Comparison of ENCODE assay signal across 1 cellular context in the genomic region with DNA sequence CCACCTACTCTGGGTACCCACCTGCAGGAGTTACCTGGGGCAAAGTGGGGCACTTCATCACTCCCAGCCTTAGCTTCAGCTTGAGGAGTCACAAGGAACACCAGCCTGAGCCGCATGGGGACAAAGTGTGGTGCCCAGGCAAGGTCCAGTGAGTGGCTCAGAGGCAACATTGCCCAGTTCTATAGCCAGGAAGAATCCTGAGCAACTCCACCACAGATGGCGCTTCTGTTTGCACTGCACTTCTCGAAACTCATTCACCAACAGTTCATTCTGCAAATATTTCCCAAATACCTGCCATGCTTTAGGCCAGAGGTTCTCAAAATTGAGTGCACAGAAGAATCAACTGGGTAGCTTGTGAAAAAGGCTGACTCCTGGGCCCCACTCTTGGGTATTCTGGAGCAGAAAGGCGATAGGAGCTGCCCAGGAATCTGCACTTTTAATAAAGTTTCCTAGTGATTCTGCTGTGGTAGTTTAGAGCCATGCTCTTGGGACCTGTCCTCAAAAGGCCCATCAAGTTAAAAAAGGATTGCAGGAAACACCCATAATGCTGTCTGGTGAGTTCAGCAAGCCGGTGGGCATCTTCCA.
A peak's percentile ranks its signal among the peaks of the same experiment; 100 is the strongest.
TF ChIP-seq lines count a peak whose summit lies in the region.

No MANE protein-coding gene starts in this region.

TF ChIP-seq in HepG2, 621 proteins besides CTCF, POLR2A, EP300 and RAD21 (continued from another document and continues in another):
- TF ChIP-seq, protein P1, sequence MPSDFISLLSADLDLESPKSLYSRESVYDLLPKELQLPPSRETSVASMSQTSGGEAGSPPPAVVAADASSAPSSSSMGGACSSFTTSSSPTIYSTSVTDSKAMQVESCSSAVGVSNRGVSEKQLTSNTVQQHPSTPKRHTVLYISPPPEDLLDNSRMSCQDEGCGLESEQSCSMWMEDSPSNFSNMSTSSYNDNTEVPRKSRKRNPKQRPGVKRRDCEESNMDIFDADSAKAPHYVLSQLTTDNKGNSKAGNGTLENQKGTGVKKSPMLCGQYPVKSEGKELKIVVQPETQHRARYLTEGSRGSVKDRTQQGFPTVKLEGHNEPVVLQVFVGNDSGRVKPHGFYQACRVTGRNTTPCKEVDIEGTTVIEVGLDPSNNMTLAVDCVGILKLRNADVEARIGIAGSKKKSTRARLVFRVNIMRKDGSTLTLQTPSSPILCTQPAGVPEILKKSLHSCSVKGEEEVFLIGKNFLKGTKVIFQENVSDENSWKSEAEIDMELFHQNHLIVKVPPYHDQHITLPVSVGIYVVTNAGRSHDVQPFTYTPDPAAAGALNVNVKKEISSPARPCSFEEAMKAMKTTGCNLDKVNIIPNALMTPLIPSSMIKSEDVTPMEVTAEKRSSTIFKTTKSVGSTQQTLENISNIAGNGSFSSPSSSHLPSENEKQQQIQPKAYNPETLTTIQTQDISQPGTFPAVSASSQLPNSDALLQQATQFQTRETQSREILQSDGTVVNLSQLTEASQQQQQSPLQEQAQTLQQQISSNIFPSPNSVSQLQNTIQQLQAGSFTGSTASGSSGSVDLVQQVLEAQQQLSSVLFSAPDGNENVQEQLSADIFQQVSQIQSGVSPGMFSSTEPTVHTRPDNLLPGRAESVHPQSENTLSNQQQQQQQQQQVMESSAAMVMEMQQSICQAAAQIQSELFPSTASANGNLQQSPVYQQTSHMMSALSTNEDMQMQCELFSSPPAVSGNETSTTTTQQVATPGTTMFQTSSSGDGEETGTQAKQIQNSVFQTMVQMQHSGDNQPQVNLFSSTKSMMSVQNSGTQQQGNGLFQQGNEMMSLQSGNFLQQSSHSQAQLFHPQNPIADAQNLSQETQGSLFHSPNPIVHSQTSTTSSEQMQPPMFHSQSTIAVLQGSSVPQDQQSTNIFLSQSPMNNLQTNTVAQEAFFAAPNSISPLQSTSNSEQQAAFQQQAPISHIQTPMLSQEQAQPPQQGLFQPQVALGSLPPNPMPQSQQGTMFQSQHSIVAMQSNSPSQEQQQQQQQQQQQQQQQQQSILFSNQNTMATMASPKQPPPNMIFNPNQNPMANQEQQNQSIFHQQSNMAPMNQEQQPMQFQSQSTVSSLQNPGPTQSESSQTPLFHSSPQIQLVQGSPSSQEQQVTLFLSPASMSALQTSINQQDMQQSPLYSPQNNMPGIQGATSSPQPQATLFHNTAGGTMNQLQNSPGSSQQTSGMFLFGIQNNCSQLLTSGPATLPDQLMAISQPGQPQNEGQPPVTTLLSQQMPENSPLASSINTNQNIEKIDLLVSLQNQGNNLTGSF (CRISPR knock-in tag; IDR thresholded peaks at IDR 0.05): no peak
- no peak for TF ChIP-seq SAFB2 (CRISPR knock-in tag; IDR thresholded peaks at IDR 0.05; ENCODE audit: borderline replicate concordance, low read depth)
- TF ChIP-seq SOX6 (IDR thresholded peaks at IDR 0.05): no peak
- TF ChIP-seq SOX6 (CRISPR knock-in tag; IDR thresholded peaks at IDR 0.05): peak; percentile 41; the same call in 1 of the 2 replicates
- no peak for TF ChIP-seq ADNP (CRISPR knock-in tag; IDR thresholded peaks at IDR 0.05)
- TF ChIP-seq MBNL3 (CRISPR knock-in tag; conservative IDR thresholded peaks at IDR 0.05): no peak
- TF ChIP-seq, protein P2, sequence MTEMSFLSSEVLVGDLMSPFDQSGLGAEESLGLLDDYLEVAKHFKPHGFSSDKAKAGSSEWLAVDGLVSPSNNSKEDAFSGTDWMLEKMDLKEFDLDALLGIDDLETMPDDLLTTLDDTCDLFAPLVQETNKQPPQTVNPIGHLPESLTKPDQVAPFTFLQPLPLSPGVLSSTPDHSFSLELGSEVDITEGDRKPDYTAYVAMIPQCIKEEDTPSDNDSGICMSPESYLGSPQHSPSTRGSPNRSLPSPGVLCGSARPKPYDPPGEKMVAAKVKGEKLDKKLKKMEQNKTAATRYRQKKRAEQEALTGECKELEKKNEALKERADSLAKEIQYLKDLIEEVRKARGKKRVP (CRISPR knock-in tag; IDR thresholded peaks at IDR 0.05): no peak
- TF ChIP-seq, protein P3, sequence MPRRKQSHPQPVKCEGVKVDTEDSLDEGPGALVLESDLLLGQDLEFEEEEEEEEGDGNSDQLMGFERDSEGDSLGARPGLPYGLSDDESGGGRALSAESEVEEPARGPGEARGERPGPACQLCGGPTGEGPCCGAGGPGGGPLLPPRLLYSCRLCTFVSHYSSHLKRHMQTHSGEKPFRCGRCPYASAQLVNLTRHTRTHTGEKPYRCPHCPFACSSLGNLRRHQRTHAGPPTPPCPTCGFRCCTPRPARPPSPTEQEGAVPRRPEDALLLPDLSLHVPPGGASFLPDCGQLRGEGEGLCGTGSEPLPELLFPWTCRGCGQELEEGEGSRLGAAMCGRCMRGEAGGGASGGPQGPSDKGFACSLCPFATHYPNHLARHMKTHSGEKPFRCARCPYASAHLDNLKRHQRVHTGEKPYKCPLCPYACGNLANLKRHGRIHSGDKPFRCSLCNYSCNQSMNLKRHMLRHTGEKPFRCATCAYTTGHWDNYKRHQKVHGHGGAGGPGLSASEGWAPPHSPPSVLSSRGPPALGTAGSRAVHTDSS (CRISPR knock-in tag; conservative IDR thresholded peaks at IDR 0.05): no peak
- TF ChIP-seq ZBTB20 (CRISPR knock-in tag; IDR thresholded peaks at IDR 0.05; ENCODE audit: borderline replicate concordance, low read depth): no peak
- TF ChIP-seq, protein P4, sequence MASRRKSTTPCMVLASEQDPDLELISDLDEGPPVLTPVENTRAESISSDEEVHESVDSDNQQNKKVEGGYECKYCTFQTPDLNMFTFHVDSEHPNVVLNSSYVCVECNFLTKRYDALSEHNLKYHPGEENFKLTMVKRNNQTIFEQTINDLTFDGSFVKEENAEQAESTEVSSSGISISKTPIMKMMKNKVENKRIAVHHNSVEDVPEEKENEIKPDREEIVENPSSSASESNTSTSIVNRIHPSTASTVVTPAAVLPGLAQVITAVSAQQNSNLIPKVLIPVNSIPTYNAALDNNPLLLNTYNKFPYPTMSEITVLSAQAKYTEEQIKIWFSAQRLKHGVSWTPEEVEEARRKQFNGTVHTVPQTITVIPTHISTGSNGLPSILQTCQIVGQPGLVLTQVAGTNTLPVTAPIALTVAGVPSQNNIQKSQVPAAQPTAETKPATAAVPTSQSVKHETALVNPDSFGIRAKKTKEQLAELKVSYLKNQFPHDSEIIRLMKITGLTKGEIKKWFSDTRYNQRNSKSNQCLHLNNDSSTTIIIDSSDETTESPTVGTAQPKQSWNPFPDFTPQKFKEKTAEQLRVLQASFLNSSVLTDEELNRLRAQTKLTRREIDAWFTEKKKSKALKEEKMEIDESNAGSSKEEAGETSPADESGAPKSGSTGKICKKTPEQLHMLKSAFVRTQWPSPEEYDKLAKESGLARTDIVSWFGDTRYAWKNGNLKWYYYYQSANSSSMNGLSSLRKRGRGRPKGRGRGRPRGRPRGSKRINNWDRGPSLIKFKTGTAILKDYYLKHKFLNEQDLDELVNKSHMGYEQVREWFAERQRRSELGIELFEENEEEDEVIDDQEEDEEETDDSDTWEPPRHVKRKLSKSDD (CRISPR knock-in tag; IDR thresholded peaks at IDR 0.05; ENCODE audit: low read depth): no peak
- TF ChIP-seq, protein P5, sequence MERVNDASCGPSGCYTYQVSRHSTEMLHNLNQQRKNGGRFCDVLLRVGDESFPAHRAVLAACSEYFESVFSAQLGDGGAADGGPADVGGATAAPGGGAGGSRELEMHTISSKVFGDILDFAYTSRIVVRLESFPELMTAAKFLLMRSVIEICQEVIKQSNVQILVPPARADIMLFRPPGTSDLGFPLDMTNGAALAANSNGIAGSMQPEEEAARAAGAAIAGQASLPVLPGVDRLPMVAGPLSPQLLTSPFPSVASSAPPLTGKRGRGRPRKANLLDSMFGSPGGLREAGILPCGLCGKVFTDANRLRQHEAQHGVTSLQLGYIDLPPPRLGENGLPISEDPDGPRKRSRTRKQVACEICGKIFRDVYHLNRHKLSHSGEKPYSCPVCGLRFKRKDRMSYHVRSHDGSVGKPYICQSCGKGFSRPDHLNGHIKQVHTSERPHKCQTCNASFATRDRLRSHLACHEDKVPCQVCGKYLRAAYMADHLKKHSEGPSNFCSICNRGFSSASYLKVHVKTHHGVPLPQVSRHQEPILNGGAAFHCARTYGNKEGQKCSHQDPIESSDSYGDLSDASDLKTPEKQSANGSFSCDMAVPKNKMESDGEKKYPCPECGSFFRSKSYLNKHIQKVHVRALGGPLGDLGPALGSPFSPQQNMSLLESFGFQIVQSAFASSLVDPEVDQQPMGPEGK (CRISPR knock-in tag; IDR thresholded peaks at IDR 0.05): 0 out of 2 replicates have a peak, but pooled peaks have one; percentile 11
- TF ChIP-seq ZNF878 (CRISPR knock-in tag; IDR thresholded peaks at IDR 0.05): 0 out of 2 replicates have a peak, but pooled peaks have one; percentile 37
- no peak for TF ChIP-seq FOXM1 (CRISPR knock-in tag; IDR thresholded peaks at IDR 0.05)
- TF ChIP-seq TCF12 (IDR thresholded peaks at IDR 0.05): no peak
- TF ChIP-seq TCF12 (CRISPR knock-in tag; IDR thresholded peaks at IDR 0.05): no peak
- TF ChIP-seq MAFG (CRISPR knock-in tag; IDR thresholded peaks at IDR 0.05): no peak
- no peak for TF ChIP-seq ZNF274 (CRISPR knock-in tag; IDR thresholded peaks at IDR 0.05)
- no peak for TF ChIP-seq ZNF564 (CRISPR knock-in tag; IDR thresholded peaks at IDR 0.05)
- no peak for TF ChIP-seq PHF20 (CRISPR knock-in tag; IDR thresholded peaks at IDR 0.05)
- no peak for TF ChIP-seq PCBP2 (optimal IDR thresholded peaks at IDR 0.05; ENCODE audit: low read depth, low read length, poor library complexity, severe bottlenecking)
- TF ChIP-seq ZNF782 (CRISPR knock-in tag; IDR thresholded peaks at IDR 0.05; ENCODE audit: borderline replicate concordance): no peak
- TF ChIP-seq NKX3-1 (CRISPR knock-in tag; IDR thresholded peaks at IDR 0.05): no peak
- TF ChIP-seq ZNF713 (CRISPR knock-in tag; IDR thresholded peaks at IDR 0.05): no peak
- TF ChIP-seq, protein P6, sequence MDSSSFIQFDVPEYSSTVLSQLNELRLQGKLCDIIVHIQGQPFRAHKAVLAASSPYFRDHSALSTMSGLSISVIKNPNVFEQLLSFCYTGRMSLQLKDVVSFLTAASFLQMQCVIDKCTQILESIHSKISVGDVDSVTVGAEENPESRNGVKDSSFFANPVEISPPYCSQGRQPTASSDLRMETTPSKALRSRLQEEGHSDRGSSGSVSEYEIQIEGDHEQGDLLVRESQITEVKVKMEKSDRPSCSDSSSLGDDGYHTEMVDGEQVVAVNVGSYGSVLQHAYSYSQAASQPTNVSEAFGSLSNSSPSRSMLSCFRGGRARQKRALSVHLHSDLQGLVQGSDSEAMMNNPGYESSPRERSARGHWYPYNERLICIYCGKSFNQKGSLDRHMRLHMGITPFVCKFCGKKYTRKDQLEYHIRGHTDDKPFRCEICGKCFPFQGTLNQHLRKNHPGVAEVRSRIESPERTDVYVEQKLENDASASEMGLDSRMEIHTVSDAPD (CRISPR knock-in tag; IDR thresholded peaks at IDR 0.05): 0 out of 2 replicates have a peak, but pooled peaks have one; percentile 52
- TF ChIP-seq TOPORS (CRISPR knock-in tag; IDR thresholded peaks at IDR 0.05): no peak
- TF ChIP-seq ZNF777 (CRISPR knock-in tag; IDR thresholded peaks at IDR 0.05): no peak
- no peak for TF ChIP-seq ATF7-NPFF (CRISPR knock-in tag; IDR thresholded peaks at IDR 0.05; ENCODE audit: low read depth)
- TF ChIP-seq SRSF4 (IDR thresholded peaks at IDR 0.05; ENCODE audit: low read depth, low read length, poor library complexity, severe bottlenecking): no peak
- 0 out of 2 replicates have a peak, but pooled peaks have one; percentile 18 for TF ChIP-seq ZBTB38 (CRISPR knock-in tag; IDR thresholded peaks at IDR 0.05)
- no peak for TF ChIP-seq ZNF615 (CRISPR knock-in tag; IDR thresholded peaks at IDR 0.05; ENCODE audit: borderline replicate concordance)
- 0 out of 2 replicates have a peak, but pooled peaks have one; percentile 42 for TF ChIP-seq ZNF451 (CRISPR knock-in tag; IDR thresholded peaks at IDR 0.05)
- TF ChIP-seq, protein P7, sequence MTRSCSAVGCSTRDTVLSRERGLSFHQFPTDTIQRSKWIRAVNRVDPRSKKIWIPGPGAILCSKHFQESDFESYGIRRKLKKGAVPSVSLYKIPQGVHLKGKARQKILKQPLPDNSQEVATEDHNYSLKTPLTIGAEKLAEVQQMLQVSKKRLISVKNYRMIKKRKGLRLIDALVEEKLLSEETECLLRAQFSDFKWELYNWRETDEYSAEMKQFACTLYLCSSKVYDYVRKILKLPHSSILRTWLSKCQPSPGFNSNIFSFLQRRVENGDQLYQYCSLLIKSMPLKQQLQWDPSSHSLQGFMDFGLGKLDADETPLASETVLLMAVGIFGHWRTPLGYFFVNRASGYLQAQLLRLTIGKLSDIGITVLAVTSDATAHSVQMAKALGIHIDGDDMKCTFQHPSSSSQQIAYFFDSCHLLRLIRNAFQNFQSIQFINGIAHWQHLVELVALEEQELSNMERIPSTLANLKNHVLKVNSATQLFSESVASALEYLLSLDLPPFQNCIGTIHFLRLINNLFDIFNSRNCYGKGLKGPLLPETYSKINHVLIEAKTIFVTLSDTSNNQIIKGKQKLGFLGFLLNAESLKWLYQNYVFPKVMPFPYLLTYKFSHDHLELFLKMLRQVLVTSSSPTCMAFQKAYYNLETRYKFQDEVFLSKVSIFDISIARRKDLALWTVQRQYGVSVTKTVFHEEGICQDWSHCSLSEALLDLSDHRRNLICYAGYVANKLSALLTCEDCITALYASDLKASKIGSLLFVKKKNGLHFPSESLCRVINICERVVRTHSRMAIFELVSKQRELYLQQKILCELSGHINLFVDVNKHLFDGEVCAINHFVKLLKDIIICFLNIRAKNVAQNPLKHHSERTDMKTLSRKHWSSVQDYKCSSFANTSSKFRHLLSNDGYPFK (CRISPR knock-in tag; IDR thresholded peaks at IDR 0.05; ENCODE audit: borderline replicate concordance): no peak
- no peak for TF ChIP-seq ARID2 (CRISPR knock-in tag; IDR thresholded peaks at IDR 0.05; ENCODE audit: borderline replicate concordance)
- TF ChIP-seq KDM5A (IDR thresholded peaks at IDR 0.05; ENCODE audit: borderline replicate concordance, low read length): no peak
- no peak for TF ChIP-seq THAP11 (CRISPR knock-in tag; IDR thresholded peaks at IDR 0.05)
- TF ChIP-seq SMARCE1 (IDR thresholded peaks at IDR 0.05; ENCODE audit: borderline replicate concordance): no peak
- TF ChIP-seq NR3C1 (CRISPR knock-in tag; IDR thresholded peaks at IDR 0.05): no peak
- TF ChIP-seq ZNF501 (CRISPR knock-in tag; IDR thresholded peaks at IDR 0.05): 0 out of 2 replicates have a peak, but pooled peaks have one; percentile 7
- TF ChIP-seq SNAI1 (CRISPR knock-in tag; IDR thresholded peaks at IDR 0.05; ENCODE audit: borderline replicate concordance): no peak
- TF ChIP-seq ZNF205 (CRISPR knock-in tag; IDR thresholded peaks at IDR 0.05): no peak
